Comparison of ENCODE assay signal across 28 cellular contexts in the genomic region with DNA sequence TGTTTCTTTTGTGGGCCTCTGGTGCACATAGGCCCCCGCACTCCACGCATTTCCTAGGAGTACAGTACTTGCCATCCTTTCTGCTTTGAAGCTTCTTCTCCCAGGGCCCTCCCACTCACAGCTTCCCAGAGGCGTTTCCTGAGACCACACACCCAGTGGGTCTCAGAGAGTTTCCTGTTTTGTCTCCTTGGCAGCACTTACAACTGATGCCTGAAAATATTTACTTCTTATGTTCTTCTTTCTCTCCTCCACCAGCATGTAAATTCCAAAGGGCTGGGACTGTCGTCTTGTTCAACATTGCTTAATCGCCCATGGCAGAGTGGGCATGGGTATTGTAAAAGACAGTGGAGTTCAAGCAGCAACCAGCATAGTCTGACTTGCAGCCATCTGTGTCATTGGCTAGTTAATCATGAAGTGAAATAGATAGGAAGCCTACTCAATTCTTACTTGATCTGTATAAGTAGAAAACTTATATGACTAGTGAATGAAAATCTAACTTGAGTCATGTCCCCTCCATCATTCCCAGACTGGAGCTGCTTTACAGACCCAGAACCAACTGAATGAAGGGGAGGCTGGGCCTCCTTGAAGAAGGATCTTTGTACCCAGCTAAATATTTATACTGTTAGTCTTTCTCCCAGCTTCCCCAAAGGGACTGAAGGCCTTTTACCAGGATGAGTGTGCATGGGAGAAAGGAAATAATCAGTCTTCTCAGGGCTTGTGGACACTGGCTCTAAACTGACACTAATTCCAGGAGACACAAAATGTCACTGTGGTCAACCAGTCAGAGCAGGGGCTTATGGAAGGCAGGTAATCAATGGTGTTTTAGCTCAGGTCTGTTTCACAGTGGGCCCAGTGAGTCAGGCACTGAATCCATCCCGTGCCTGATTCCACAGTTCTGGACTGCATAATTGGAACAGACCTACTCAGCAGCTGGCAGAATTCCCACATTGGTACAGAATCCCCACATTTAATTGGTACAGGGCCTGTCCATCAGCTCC.
DNase-seq lines count a peak whose midpoint lies in the region; ATAC-seq and TF ChIP-seq lines count a peak whose summit lies in the region.
"Had no signal": no experiment of that assay in that cellular context is flagged by ENCODE, and none has a peak within 500 bp of the region (broad histone marks: within the 10 kb centered on the region; RNA-seq: fewer than 3 reads in every experiment).

No MANE protein-coding gene starts in this region.

- H4K8ac ChIP-seq in trophoblast cell (ENCODE audit: low read depth, low read length) = no peak overlapping the region

- no peak overlapping the region for H4K91ac ChIP-seq in trophoblast cell (ENCODE audit: low read depth, low read length)

- H3K9ac ChIP-seq in BLaER1 treated with 17β-estradiol and CSF1 and Interleukin-3, amounts not matched to agents 10 nM and 100 nM = no peak overlapping the region
- H3K9ac ChIP-seq in trophoblast cell (ENCODE audit: low read length) = peak overlapping the region; percentile 68
- H3K9ac ChIP-seq: neural progenitor cell had no signal

- peaks cover 0 to 14% (median 9%) of the 10 kb centered on the region in 10 experiments; a peak in 15 of 20 replicates for H3K4me1 ChIP-seq in BLaER1 treated with 17β-estradiol and CSF1 and Interleukin-3, amounts not matched to agents 10 nM and 100 nM
- H3K4me1 ChIP-seq in trophoblast cell (ENCODE audit: control insufficient read depth in 1 of 2, insufficient read depth in 2 of 2, low read length in 2 of 2) = no peaks in the 10 kb centered on the region
- H3K4me1 ChIP-seq: breast epithelium, neural progenitor cell had no signal

- H3K36me3 ChIP-seq in BLaER1 treated with 17β-estradiol and CSF1 and Interleukin-3, amounts not matched to agents 10 nM and 100 nM = no peaks in the 10 kb centered on the region
- no peaks in the 10 kb centered on the region for H3K36me3 ChIP-seq in trophoblast cell (ENCODE audit: control insufficient read depth in 1 of 2, insufficient read depth in 2 of 2, low read length in 2 of 2)
- H3K36me3 ChIP-seq: breast epithelium, MG63, neural progenitor cell, transverse colon had no signal

- H3K9me3 ChIP-seq in BLaER1 treated with 17β-estradiol and CSF1 and Interleukin-3, amounts not matched to agents 10 nM and 100 nM (replicated peaks in 1 of 11) = no peaks in the 10 kb centered on the region
- no peaks in the 10 kb centered on the region for H3K9me3 ChIP-seq in trophoblast cell (ENCODE audit: insufficient read depth, low read depth, low read length)
- H3K9me3 ChIP-seq: breast epithelium, MG63, transverse colon had no signal

- no peak overlapping the region for H2BK120ac ChIP-seq in trophoblast cell (ENCODE audit: insufficient read depth, low read length, poor library complexity)

- no peak for TF ChIP-seq CTCF in endothelial cell (IDR thresholded peaks at IDR 0.05; ENCODE audit: unreplicated experiment)

- no peak overlapping the region for H3K4ac ChIP-seq in trophoblast cell (ENCODE audit: low read depth, low read length)

- ATAC-seq in HG02938 (IDR thresholded peaks at IDR 0.05; ENCODE audit: unreplicated experiment) (no peak), GM18502 (IDR thresholded peaks at IDR 0.05; ENCODE audit: poor library complexity, unreplicated experiment) (no peak)
- ATAC-seq: activated CD8-positive, alpha-beta T cell treated with anti-CD3 and anti-CD28 coated beads, Interleukin-2, amount 10 ng/mL, durations not matched to agents 7 days and 5 days; K562; left colon; PC-3; right cardiac atrium had no signal

- no peak overlapping the region for H2AFZ ChIP-seq in trophoblast cell (ENCODE audit: insufficient read depth, low read length, poor library complexity)
- H2AFZ ChIP-seq: neural progenitor cell had no signal

- H3K18ac ChIP-seq in trophoblast cell (ENCODE audit: low read length) = no peak overlapping the region

- no CpG with 5 or more reads among the region's 6 CpGs for WGBS in trophoblast cell (ENCODE audit: extremely low coverage, insufficient coverage, insufficient read length)

- H3K79me1 ChIP-seq in trophoblast cell (ENCODE audit: low read length) = no peaks in the 10 kb centered on the region

- no peak overlapping the region for H3K23ac ChIP-seq in trophoblast cell (ENCODE audit: low read length)

- no peak overlapping the region for H2BK12ac ChIP-seq in trophoblast cell (ENCODE audit: low read length)

- H3K9me3 Mint-ChIP-seq in endothelial cell (ENCODE audit: unreplicated experiment) = no peaks in the 10 kb centered on the region
- H3K9me3 Mint-ChIP-seq: activated naive CD4-positive, alpha-beta T cell treated with anti-CD3 and anti-CD28 coated beads, Interleukin-2, amount 50 U/mL, for 24 hours; activated T-helper 2 cell treated with anti-CD3 and anti-CD28 coated beads, Interferon-gamma antibody, Interleukin-2, Interleukin-4, amounts not matched to agents 10 μg/mL and 5 μg/mL and 100 μg/mL, durations not matched to agents 14 hours and 24 hours and 36 hours; H9; neural progenitor cell had no signal

- no peak overlapping the region for H4K12ac ChIP-seq in trophoblast cell (ENCODE audit: low read depth, low read length)

- H3K4me1 Mint-ChIP-seq in endothelial cell (ENCODE audit: unreplicated experiment) = peaks cover 20% of the 10 kb centered on the region

- H3K36me3 Mint-ChIP-seq in endothelial cell (ENCODE audit: low read depth, unreplicated experiment) = no peaks in the 10 kb centered on the region
- H3K36me3 Mint-ChIP-seq: activated naive CD4-positive, alpha-beta T cell treated with anti-CD3 and anti-CD28 coated beads, Interleukin-2, amount 50 U/mL, for 24 hours had no signal

- no peaks in the 10 kb centered on the region for H3K27me3 Mint-ChIP-seq in endothelial cell (ENCODE audit: unreplicated experiment)

- peak overlapping the region in 3 of 11 experiments; percentile 11 to 39 (median 31); a peak in 4 of 22 replicates for H3K27ac ChIP-seq in BLaER1 treated with 17β-estradiol and CSF1 and Interleukin-3, amounts not matched to agents 10 nM and 100 nM
- no peak overlapping the region for H3K27ac ChIP-seq in trophoblast cell (ENCODE audit: low read depth, low read length)
- H3K27ac ChIP-seq: breast epithelium, neural progenitor cell, transverse colon had no signal

- peak overlapping the region in 9 of 11 experiments; percentile 6 to 62 (median 35); a peak in 13 of 22 replicates for H3K4me2 ChIP-seq in BLaER1 treated with 17β-estradiol and CSF1 and Interleukin-3, amounts not matched to agents 10 nM and 100 nM
- no peak overlapping the region for H3K4me2 ChIP-seq in trophoblast cell (ENCODE audit: low read length)
- H3K4me2 ChIP-seq: neural progenitor cell had no signal

- no peaks in the 10 kb centered on the region for H3K27me3 ChIP-seq in BLaER1 treated with 17β-estradiol and CSF1 and Interleukin-3, amounts not matched to agents 10 nM and 100 nM
- no peaks in the 10 kb centered on the region for H3K27me3 ChIP-seq in trophoblast cell (ENCODE audit: insufficient read depth, low read length)
- H3K27me3 ChIP-seq: breast epithelium, neural progenitor cell, transverse colon had no signal

- H3K4me3 Mint-ChIP-seq in endothelial cell (ENCODE audit: unreplicated experiment) = no peak overlapping the region
- H3K4me3 Mint-ChIP-seq: activated CD8-positive, alpha-beta T cell treated with anti-CD3 and anti-CD28 coated beads, Interleukin-2, amount 10 ng/mL, durations not matched to agents 7 days and 5 days; activated naive CD4-positive, alpha-beta T cell treated with anti-CD3 and anti-CD28 coated beads, Interleukin-2, amount 50 U/mL, for 24 hours; H9; neural progenitor cell had no signal

- H2BK5ac ChIP-seq in trophoblast cell (ENCODE audit: low read depth, low read length, poor library complexity) = no peak overlapping the region

- no peak overlapping the region for H2AK5ac ChIP-seq in trophoblast cell (ENCODE audit: low read length)

- no peaks in the 10 kb centered on the region for H3K79me2 ChIP-seq in trophoblast cell (ENCODE audit: control insufficient read depth, insufficient read depth, low read length, poor library complexity)

- H4K20me1 ChIP-seq in BLaER1 treated with 17β-estradiol and CSF1 and Interleukin-3, amounts not matched to agents 10 nM and 100 nM = no peaks in the 10 kb centered on the region

- H3K27ac Mint-ChIP-seq in endothelial cell (ENCODE audit: unreplicated experiment) = peak overlapping the region; percentile 92
- H3K27ac Mint-ChIP-seq: activated CD8-positive, alpha-beta T cell treated with anti-CD3 and anti-CD28 coated beads, Interleukin-2, amount 10 ng/mL, durations not matched to agents 7 days and 5 days; activated naive CD4-positive, alpha-beta T cell treated with anti-CD3 and anti-CD28 coated beads, Interleukin-2, amount 50 U/mL, for 24 hours; activated T-helper 2 cell treated with anti-CD3 and anti-CD28 coated beads, Interferon-gamma antibody, Interleukin-2, Interleukin-4, amounts not matched to agents 10 μg/mL and 5 μg/mL and 100 μg/mL, durations not matched to agents 14 hours and 24 hours and 36 hours; neural progenitor cell had no signal

- H3K14ac ChIP-seq in trophoblast cell (ENCODE audit: low read length) = no peak overlapping the region

- no peak overlapping the region for H3K4me3 ChIP-seq in BLaER1 treated with 17β-estradiol and CSF1 and Interleukin-3, amounts not matched to agents 10 nM and 100 nM
- no peak overlapping the region for H3K4me3 ChIP-seq in trophoblast cell (ENCODE audit: low read depth, low read length)
- H3K4me3 ChIP-seq: breast epithelium, K562, MG63, neural progenitor cell, transverse colon had no signal

- DNase-seq in Kasumi-1 (lab: John Stamatoyannopoulos, UW) = peak; percentile 45 to 51
- DNase-seq in endothelial cell (ENCODE audit: low spot score) = peak; percentile 26
- DNase-seq in trophoblast cell = no peak
- DNase-seq in hypothalamus (lab: John Stamatoyannopoulos, UW) = no peak
- DNase-seq in GF-D8 (lab: John Stamatoyannopoulos, UW) = no peak
- DNase-seq: activated CD8-positive, alpha-beta T cell treated with anti-CD3 and anti-CD28 coated beads, Interleukin-2, amount 10 ng/mL, durations not matched to agents 7 days and 5 days; amygdala; C1 segment of cervical spinal cord; H9; left colon; MG63; NCI-H1417 treated with DMSO at 0.1 percent for 48 hours; NCI-H2081; NCI-H226; NCI-H526 treated with DMSO at 0.1 percent for 48 hours; NK-92 treated with Interleukin-12 subunit alpha and Interleukin-12 subunit beta, amount 100 ng/mL, for 24 hours; PC-3; right cardiac atrium; stimulated activated CD4-positive, alpha-beta T cell treated with anti-CD3 and anti-CD28 coated beads, Interleukin-4, amount 100 ng/mL, for 1 hour; transverse colon had no signal

Comparison
In these comparisons a context has a peak if more than half of its experiments do, and no peak if none do; other contexts are left out.
1. DNase-seq: peak in Kasumi-1 (2 of 2) and endothelial cell (single experiment); none in trophoblast cell (0 of 2), hypothalamus (0 of 51) and GF-D8 (single experiment).